ENCODE assay signal across 9 cellular contexts in the genomic region with DNA sequence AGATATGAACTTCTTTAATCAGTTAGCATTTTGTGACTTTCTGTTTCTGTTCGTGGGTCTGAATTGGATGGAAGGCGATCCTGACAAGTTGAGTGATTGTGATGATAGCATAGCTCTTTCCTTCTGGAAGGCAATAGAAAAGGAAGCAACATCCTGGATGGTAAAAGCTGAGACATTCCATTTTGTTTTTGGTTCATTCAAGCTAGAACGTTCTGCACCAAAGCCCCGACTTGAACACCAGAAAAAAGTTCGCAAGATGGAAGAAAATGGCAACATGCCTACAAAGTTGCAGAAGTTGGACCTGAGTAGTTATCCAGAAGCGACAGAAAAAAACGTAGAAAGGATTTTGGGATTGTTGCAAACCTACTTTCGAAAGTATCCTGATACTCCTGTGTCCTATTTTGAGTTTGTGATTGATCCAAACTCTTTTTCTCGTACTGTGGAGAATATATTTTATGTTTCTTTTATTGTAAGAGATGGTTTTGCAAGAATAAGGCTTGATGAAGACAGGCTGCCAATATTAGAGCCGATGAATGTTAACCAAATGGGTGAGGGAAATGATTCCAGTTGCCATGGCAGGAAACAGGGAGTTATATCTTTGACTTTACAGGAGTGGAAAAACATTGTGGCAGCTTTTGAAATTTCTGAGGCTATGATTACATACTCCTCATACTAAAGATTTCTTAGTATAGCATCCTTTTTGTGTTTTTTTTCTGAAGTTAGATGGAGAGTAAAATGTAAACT. TPM values are rescaled to one million over a fixed set of nuclear protein-coding genes. Genes with fewer than 3 reads are reported as not detected.
DNase-seq lines count a peak whose midpoint lies in the region; ATAC-seq, FAIRE-seq and TF ChIP-seq lines count a peak whose summit lies in the region.
"Had no signal": no experiment of that assay in that cellular context is flagged by ENCODE, and none has a peak within 500 bp of the region (broad histone marks: within the 10 kb centered on the region; RNA-seq: fewer than 3 reads in every experiment).

No MANE protein-coding gene starts in this region.

- H3K9ac ChIP-seq in iPS-20b (ENCODE audit: low read depth, low read length) = peak overlapping the region; percentile 35; the same call in 1 of the 2 replicates

- H3K27ac Mint-ChIP-seq in activated naive CD4-positive, alpha-beta T cell treated with anti-CD3 and anti-CD28 coated beads, Interleukin-2, amount 50 U/mL, for 72 hours = peak overlapping the region; percentile 84 to 94

- no peaks in the 10 kb centered on the region for H3K9me3 ChIP-seq in iPS-20b (ENCODE audit: insufficient read depth, low read depth, low read length)
- H3K9me3 ChIP-seq in spleen = no peaks in the 10 kb centered on the region

- H3K27me3 ChIP-seq in iPS-20b (ENCODE audit: insufficient read depth, low read length) (no peaks in the 10 kb centered on the region), spleen (replicated peaks in 1 of 7) (no peaks in the 10 kb centered on the region)

- no peak for DNase-seq in GM12865 (ENCODE audit: low read depth)
- DNase-seq in activated naive CD4-positive, alpha-beta T cell treated with anti-CD3 and anti-CD28 coated beads, Interleukin-2, amount 50 U/mL, for 72 hours (ENCODE audit: low spot score in 2 of 2) = no peak
- no peak for DNase-seq in spleen
- DNase-seq in frontal cortex (ENCODE audit: low spot score in 2 of 2) = no peak
- no peak for DNase-seq in NCI-H128 (lab: John Stamatoyannopoulos, UW; ENCODE audit: unreplicated experiment)
- no peak for DNase-seq in islet precursor cell
- no peak for DNase-seq in NCI-H510A (lab: John Stamatoyannopoulos, UW)

- no peak for ATAC-seq in activated naive CD4-positive, alpha-beta T cell treated with anti-CD3 and anti-CD28 coated beads, Interleukin-2, amount 50 U/mL, for 72 hours

- peaks cover 13 to 26% of the 10 kb centered on the region in 2 donors for H3K36me3 Mint-ChIP-seq in activated naive CD4-positive, alpha-beta T cell treated with anti-CD3 and anti-CD28 coated beads, Interleukin-2, amount 50 U/mL, for 72 hours

- H3K4me3 ChIP-seq in GM12865 (ENCODE audit: low read depth, low read length) (peak overlapping the region; percentile 44), iPS-20b (ENCODE audit: low read length) (peak overlapping the region; percentile 52; the same call in 1 of the 2 replicates), spleen (peak overlapping the region in 7 of 8 donors; percentile 43 to 75 (median 51))

- TF ChIP-seq POLR2A in spleen (IDR thresholded peaks at IDR 0.05) = no peak

- intact Hi-C loops in spleen (cut with DNase I; ENCODE audit: low total_unique reads) = no loop called here

- H3K4me1 ChIP-seq in iPS-20b (ENCODE audit: insufficient read depth, low read length) = peaks cover 9% of the 10 kb centered on the region; the same call in 1 of the 2 replicates
- H3K4me1 ChIP-seq in spleen = peaks cover 15 to 71% (median 48%) of the 10 kb centered on the region in 6 donors

- WGBS in spleen, 5 donors = 83 to 92% (median 88%) methylated on average over 10 of the region's 10 CpGs

- no peak for FAIRE-seq in frontal cortex (lab: Jason Lieb, UNC)

- TF ChIP-seq CTCF in GM12865 (IDR thresholded peaks at IDR 0.05; ENCODE audit: insufficient read depth, low read depth, low read length, missing control alignments) = no peak
- TF ChIP-seq CTCF in spleen (IDR thresholded peaks at IDR 0.05 in 8 of 11, conservative IDR thresholded peaks at IDR 0.05 in 3 of 11) = no peak

- H3K9me3 Mint-ChIP-seq in activated naive CD4-positive, alpha-beta T cell treated with anti-CD3 and anti-CD28 coated beads, Interleukin-2, amount 50 U/mL, for 72 hours = no peaks in the 10 kb centered on the region
- H3K9me3 Mint-ChIP-seq: nephron had no signal

- H3K27ac ChIP-seq in iPS-20b (ENCODE audit: low read length) = no peak overlapping the region
- peak overlapping the region; percentile 58 to 89 (median 80) for H3K27ac ChIP-seq in spleen

- H3K36me3 ChIP-seq in iPS-20b (ENCODE audit: insufficient read depth, low read depth, low read length) (peaks cover 36% of the 10 kb centered on the region), spleen (peaks cover 0 to 53% (median 0%) of the 10 kb centered on the region in 6 donors)

RNA-seq across cellular contexts. Expression of a gene that starts 0.9 kb away (rescaled TPM):
- 1 to 10 TPM; 5.4 to 8.2 TPM for total RNA-seq in activated naive CD4-positive, alpha-beta T cell treated with anti-CD3 and anti-CD28 coated beads, Interleukin-2, amount 50 U/mL, for 72 hours
- total RNA-seq in spleen (10 to 100 TPM in 2 of 7 donors, 1 to 10 TPM in 5; 4.4 to 20.8 (median 7.4) TPM), frontal cortex (4.5 TPM)
- 1 to 10 TPM; 2.4 to 4.2 (median 3.5) TPM for polyA plus RNA-seq in spleen
